Comparison of ENCODE assay signal across 15 cellular contexts in the genomic region with DNA sequence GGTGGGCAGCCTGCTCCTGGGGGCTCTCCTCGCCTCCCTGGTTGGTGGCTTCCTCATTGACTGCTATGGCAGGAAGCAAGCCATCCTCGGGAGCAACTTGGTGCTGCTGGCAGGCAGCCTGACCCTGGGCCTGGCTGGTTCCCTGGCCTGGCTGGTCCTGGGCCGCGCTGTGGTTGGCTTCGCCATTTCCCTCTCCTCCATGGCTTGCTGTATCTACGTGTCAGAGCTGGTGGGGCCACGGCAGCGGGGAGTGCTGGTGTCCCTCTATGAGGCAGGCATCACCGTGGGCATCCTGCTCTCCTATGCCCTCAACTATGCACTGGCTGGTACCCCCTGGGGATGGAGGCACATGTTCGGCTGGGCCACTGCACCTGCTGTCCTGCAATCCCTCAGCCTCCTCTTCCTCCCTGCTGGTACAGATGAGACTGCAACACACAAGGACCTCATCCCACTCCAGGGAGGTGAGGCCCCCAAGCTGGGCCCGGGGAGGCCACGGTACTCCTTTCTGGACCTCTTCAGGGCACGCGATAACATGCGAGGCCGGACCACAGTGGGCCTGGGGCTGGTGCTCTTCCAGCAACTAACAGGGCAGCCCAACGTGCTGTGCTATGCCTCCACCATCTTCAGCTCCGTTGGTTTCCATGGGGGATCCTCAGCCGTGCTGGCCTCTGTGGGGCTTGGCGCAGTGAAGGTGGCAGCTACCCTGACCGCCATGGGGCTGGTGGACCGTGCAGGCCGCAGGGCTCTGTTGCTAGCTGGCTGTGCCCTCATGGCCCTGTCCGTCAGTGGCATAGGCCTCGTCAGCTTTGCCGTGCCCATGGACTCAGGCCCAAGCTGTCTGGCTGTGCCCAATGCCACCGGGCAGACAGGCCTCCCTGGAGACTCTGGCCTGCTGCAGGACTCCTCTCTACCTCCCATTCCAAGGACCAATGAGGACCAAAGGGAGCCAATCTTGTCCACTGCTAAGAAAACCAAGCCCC. TPM values are rescaled to one million over a fixed set of nuclear protein-coding genes. Genes with fewer than 3 reads are reported as not detected.
DNase-seq lines count a peak whose midpoint lies in the region; ATAC-seq, FAIRE-seq and TF ChIP-seq lines count a peak whose summit lies in the region.
"Had no signal": no experiment of that assay in that cellular context is flagged by ENCODE, and none has a peak within 500 bp of the region (broad histone marks: within the 10 kb centered on the region; RNA-seq: fewer than 3 reads in every experiment).

No MANE protein-coding gene starts in this region.

- 0 out of 4 replicates have a peak, but pooled peaks cover 0 to 2% of the 10 kb centered on the region in 2 experiments for H3K4me1 Mint-ChIP-seq in H9
- H3K4me1 Mint-ChIP-seq in neural crest cell = no peaks in the 10 kb centered on the region

- POLR2A ChIA-PET in H1 (lab: Charles Lee; ENCODE audit: partially characterized antibody) = interaction anchor here (1.0 to 1.3 kb wide), 3 partner anchors 12 to 14 kb away, joined by 3 to 4 read pairs (median 4); no protein-coding TSS in a partner anchor

- no peak overlapping the region for H2BK15ac ChIP-seq in H9 (ENCODE audit: low read depth, low read length)
- H2BK15ac ChIP-seq in H1 (ENCODE audit: low read length) = no peak overlapping the region

- peaks cover 6 to 26% (median 24%) of the 10 kb centered on the region in 3 experiments; a peak in 5 of 7 replicates for H3K36me3 Mint-ChIP-seq in H9 (ENCODE audit: insufficient read depth in 1 of 3, low read depth in 3 of 3)
- peaks cover 18% of the 10 kb centered on the region for H3K36me3 Mint-ChIP-seq in neural crest cell (ENCODE audit: low read depth)

- ATAC-seq in GM21381 (IDR thresholded peaks at IDR 0.05; ENCODE audit: unreplicated experiment) (no peak), GM21786 (IDR thresholded peaks at IDR 0.05; ENCODE audit: unreplicated experiment) (no peak)
- ATAC-seq: GM12878, HCT116, K562 had no signal

- H2BK5ac ChIP-seq in H9 (ENCODE audit: insufficient read length, low read length) (no peak overlapping the region), H1 (ENCODE audit: low read depth, low read length) (no peak overlapping the region)

- H3K23me2 ChIP-seq in H9 (ENCODE audit: insufficient read length, low read depth, low read length, poor library complexity, severe bottlenecking) (no peaks in the 10 kb centered on the region), H1 (ENCODE audit: low read depth, low read length) (peaks cover 8% of the 10 kb centered on the region; the same call in 1 of the 2 replicates)

- H4K91ac ChIP-seq in H9 (ENCODE audit: insufficient read length, low read depth, low read length) (no peak overlapping the region), H1 (replicated peaks; ENCODE audit: insufficient read length, low read length) (no peak overlapping the region)

- no peak for TF ChIP-seq EP300 in H1 (IDR thresholded peaks at IDR 0.05; ENCODE audit: borderline replicate concordance in 1 of 2, low read depth in 2 of 2, low read length in 2 of 2)

- no peak for DNase-seq in H9
- DNase-seq in H1 (ENCODE audit: low read depth in 1 of 2, low spot score in 2 of 2) = no peak
- DNase-seq in neural crest cell (ENCODE audit: low read depth, low spot score) = no peak
- no peak for DNase-seq in urothelium cell line (ENCODE audit: low spot score)
- no peak for DNase-seq in medulla oblongata (ENCODE audit: extremely low spot score)
- DNase-seq: 8988T, AML-193, DMS53 had no signal

- H3K27me3 Mint-ChIP-seq in H9 (ENCODE audit: low read depth) (no peaks in the 10 kb centered on the region; the same call in 1 of the 2 replicates), neural crest cell (ENCODE audit: low read depth) (no peaks in the 10 kb centered on the region)

- no peak overlapping the region for H3K9ac ChIP-seq in H9 (ENCODE audit: extremely low read depth, insufficient read length, low read length)
- no peak overlapping the region for H3K9ac ChIP-seq in H1 (replicated peaks in 1 of 4; ENCODE audit: extremely low read depth in 1 of 4, low read depth in 3 of 4, low read length in 3 of 4)
- H3K9ac ChIP-seq: BLaER1 had no signal

- no peaks in the 10 kb centered on the region for H4K20me1 ChIP-seq in H9 (ENCODE audit: control insufficient read depth, insufficient read depth, insufficient read length)
- H4K20me1 ChIP-seq in H1 (replicated peaks in 1 of 2; ENCODE audit: control insufficient read depth in 1 of 2, insufficient read depth in 2 of 2, low read length in 2 of 2) = peaks cover 0 to 4% of the 10 kb centered on the region in 2 experiments
- H4K20me1 ChIP-seq: BLaER1 had no signal

- H3K27ac Mint-ChIP-seq in H9 = no peak overlapping the region
- peak overlapping the region; percentile 27 for H3K27ac Mint-ChIP-seq in neural crest cell (ENCODE audit: unreplicated experiment)

- CTCF ChIA-PET in H1 (lab: Charles Lee; ENCODE audit: partially characterized antibody) = interaction anchor here (0.6 to 2.7 kb wide), 3 partner anchors 17 to 46 kb away, joined by 4 to 8 read pairs (median 6); no protein-coding TSS in a partner anchor

- no peaks in the 10 kb centered on the region for H3K79me1 ChIP-seq in H9 (ENCODE audit: insufficient read depth, low read depth, low read length, poor library complexity, severe bottlenecking)
- H3K79me1 ChIP-seq in H1 (ENCODE audit: low read depth, low read length) = no peaks in the 10 kb centered on the region

- H4K5ac ChIP-seq in H9 (ENCODE audit: insufficient read length, low read depth, low read length) = no peak overlapping the region
- no peak overlapping the region for H4K5ac ChIP-seq in H1 (ENCODE audit: insufficient read length, low read depth, low read length)

- no peak for TF ChIP-seq POLR2A in H1 (IDR thresholded peaks at IDR 0.05; ENCODE audit: control extremely low read depth in 1 of 2, low read depth in 2 of 2, low read length in 2 of 2)

- H3K27me3 ChIP-seq in H9 (ENCODE audit: insufficient read depth, low read length) = no peaks in the 10 kb centered on the region
- no peaks in the 10 kb centered on the region; a peak in 1 of 7 replicates for H3K27me3 ChIP-seq in H1 (replicated peaks in 1 of 4; ENCODE audit: control insufficient read depth in 3 of 4, extremely low read depth in 1 of 4, insufficient read depth in 3 of 4, low read length in 3 of 4)
- H3K27me3 ChIP-seq: BLaER1 had no signal

- no peak overlapping the region for H3K4ac ChIP-seq in H9 (ENCODE audit: low read depth, low read length)
- no peak overlapping the region for H3K4ac ChIP-seq in H1 (replicated peaks; ENCODE audit: insufficient read length, low read depth, low read length)

- TF ChIP-seq RAD21 in H1 (IDR thresholded peaks at IDR 0.05 in 1 of 2, conservative IDR thresholded peaks at IDR 0.05 in 1 of 2; ENCODE audit: low read depth in 2 of 2, low read length in 2 of 2) = no peak

- no peak overlapping the region for H3K23ac ChIP-seq in H9 (ENCODE audit: insufficient read length, low read depth, low read length)
- no peak overlapping the region for H3K23ac ChIP-seq in H1 (ENCODE audit: insufficient read length)

- H3T11ph ChIP-seq in H9 (ENCODE audit: low read length) = no peak overlapping the region

- no peak overlapping the region for H4K8ac ChIP-seq in H9 (replicated peaks; ENCODE audit: insufficient read length, low read depth, low read length)
- H4K8ac ChIP-seq in H1 (ENCODE audit: extremely low read depth, insufficient read depth, low read length) = peak overlapping the region; percentile 66

- H3K4me3 Mint-ChIP-seq in H9 (no peak overlapping the region), neural crest cell (no peak overlapping the region)

- no peak for TF ChIP-seq CTCF in H9 (conservative IDR thresholded peaks at IDR 0.05)
- TF ChIP-seq CTCF in H1 (IDR thresholded peaks at IDR 0.05; ENCODE audit: control extremely low read depth in 1 of 3, insufficient read depth in 1 of 3, low read depth in 1 of 3, low read length in 3 of 3) = no peak
- TF ChIP-seq CTCF in neural crest cell (conservative IDR thresholded peaks at IDR 0.05) = no peak

- WGBS in H9 (ENCODE audit: extremely low coverage, insufficient read length, low lambda C conversion rate) = no CpG with 5 or more reads among the region's 27 CpGs
- WGBS in H1 (ENCODE audit: extremely low coverage in 1 of 2, insufficient coverage in 1 of 2, insufficient read length in 1 of 2, insufficient replicate concordance in 2 of 2, low coverage in 1 of 2, low lambda C conversion rate in 2 of 2, missing lambda C conversion rate in 1 of 2), 2 experiments = 88% methylated on average over 26 of the region's 27 CpGs; no CpG with 5 or more reads in 1 of the 2 experiments

- no peaks in the 10 kb centered on the region for H3K79me2 ChIP-seq in H9 (ENCODE audit: insufficient read depth, low read length)
- no peaks in the 10 kb centered on the region for H3K79me2 ChIP-seq in H1 (ENCODE audit: control insufficient read depth in 1 of 2, insufficient read depth in 2 of 2, low read length in 2 of 2)

- H3K14ac ChIP-seq in H9 (ENCODE audit: insufficient read depth, low read length) (peak overlapping the region; percentile 9; the same call in 1 of the 2 replicates), H1 (ENCODE audit: insufficient read length) (no peak overlapping the region)

- FAIRE-seq in H1 (lab: Jason Lieb, UNC) = no peak
- peak; percentile 30 for FAIRE-seq in urothelium cell line (lab: Jason Lieb, UNC)
- FAIRE-seq: GM12878, GM18507, K562 had no signal

- H2BK12ac ChIP-seq in H9 (ENCODE audit: insufficient read length, low read depth, low read length) (no peak overlapping the region), H1 (ENCODE audit: low read depth, low read length) (no peak overlapping the region)

- H3K36me3 ChIP-seq in H1 (ENCODE audit: control insufficient read depth in 2 of 4, insufficient read depth in 4 of 4, low read length in 3 of 4) = peaks cover 0 to under 1% (median 0%) of the 10 kb centered on the region in 4 experiments; a peak in 1 of 8 replicates
- H3K36me3 ChIP-seq: BLaER1 had no signal

- H2AK5ac ChIP-seq in H9 (ENCODE audit: insufficient read length, low read length) (no peak overlapping the region), H1 (ENCODE audit: low read depth, low read length) (no peak overlapping the region)

- no peak overlapping the region for H3K56ac ChIP-seq in H9 (ENCODE audit: insufficient read length, low read depth, low read length)
- no peak overlapping the region for H3K56ac ChIP-seq in H1 (replicated peaks; ENCODE audit: insufficient read length, low read depth, low read length)

- H3K9me3 ChIP-seq in H9 (ENCODE audit: control insufficient read depth, low read depth, low read length) = no peaks in the 10 kb centered on the region
- H3K9me3 ChIP-seq in H1 (ENCODE audit: insufficient read depth in 2 of 2, low read depth in 1 of 2, low read length in 1 of 2) = peaks cover 5 to 10% of the 10 kb centered on the region in 2 experiments; a peak in 1 of 4 replicates

- H2BK20ac ChIP-seq in H9 (ENCODE audit: low read depth, low read length, poor library complexity, severe bottlenecking) (no peak overlapping the region), H1 (ENCODE audit: low read length) (no peak overlapping the region)

- H3K4me2 ChIP-seq in H9 (ENCODE audit: insufficient read depth, insufficient read length, low read length) = no peak overlapping the region
- H3K4me2 ChIP-seq in H1 (ENCODE audit: insufficient read depth in 1 of 2, low read depth in 2 of 2, low read length in 2 of 2) = no peak overlapping the region
- H3K4me2 ChIP-seq: BLaER1 had no signal

- H3K4me1 ChIP-seq in H9 (ENCODE audit: insufficient read depth, low read length) (no peaks in the 10 kb centered on the region), H1 (replicated peaks in 1 of 4; ENCODE audit: control insufficient read depth in 3 of 4, insufficient read depth in 4 of 4, low read length in 3 of 4) (no peaks in the 10 kb centered on the region)
- H3K4me1 ChIP-seq: BLaER1 had no signal

- H3K9me3 Mint-ChIP-seq in H9 (peaks cover 1 to 3% of the 10 kb centered on the region in 2 experiments; a peak in 3 of 5 replicates), neural crest cell (peaks cover 6% of the 10 kb centered on the region)

- H2BK120ac ChIP-seq in H9 (ENCODE audit: low read depth, low read length, poor library complexity, severe bottlenecking) (no peak overlapping the region), H1 (replicated peaks; ENCODE audit: low read depth, low read length) (no peak overlapping the region)

- no peak overlapping the region for H3K18ac ChIP-seq in H9 (ENCODE audit: insufficient read length, low read depth, low read length)
- H3K18ac ChIP-seq in H1 (ENCODE audit: extremely low read depth, low read length) = no peak overlapping the region

- H3K4me3 ChIP-seq in H1 (ENCODE audit: extremely low read depth in 1 of 4, insufficient read depth in 2 of 4, low read depth in 3 of 4, low read length in 4 of 4) = no peak overlapping the region
- H3K4me3 ChIP-seq: BLaER1, GM12878, K562 had no signal

- H3K27ac ChIP-seq in H9 (ENCODE audit: insufficient read length, low read depth, low read length) (no peak overlapping the region), H1 (ENCODE audit: low read depth, low read length) (no peak overlapping the region)
- H3K27ac ChIP-seq: BLaER1 had no signal

- no peak overlapping the region for H2AFZ ChIP-seq in H9 (ENCODE audit: low read length)
- H2AFZ ChIP-seq in H1 (ENCODE audit: low read length) = no peak overlapping the region

RNA-seq across cellular contexts. Expression of a gene that starts 16.0 kb away (rescaled TPM):
- total RNA-seq in H9 (2021) (8.2 and 9.9 TPM in 2 replicates), neural crest cell (11.3 and 12.7 TPM in 2 replicates)
- 9.7 and 9.9 TPM in 2 replicates for total RNA-seq in H1 (2021; fragmentation: NEBNext Ultra II Directional; extraction: Animal tissue kit (Norgen Biotek cat#: 25700))
- 9.0 and 11.9 TPM in 2 replicates for polyA plus RNA-seq in H1 (2011; rRNA removed)
- 8.0 TPM for polyA plus RNA-seq in H1 (2011; cell fraction: cytosol; rRNA removed)
- 8.4 TPM for polyA plus RNA-seq in H1 (2011; cell fraction: nucleus; rRNA removed)
- polyA plus RNA-seq in H1 (2012, experiment 1 of 2) = 6.6 to 8.4 TPM (median 7.0 TPM) in 4 replicates
- 5.1 TPM for polyA plus RNA-seq in H1 (2012, experiment 2 of 2)
- 9.4 TPM for polyA plus RNA-seq in H1 (2013, experiment 1 of 2)
- polyA plus RNA-seq in H1 (2013, experiment 2 of 2) = 9.3 TPM
- 14.3 and 14.7 TPM in 2 replicates for polyA minus RNA-seq in H1 (2011; rRNA and poly(A)+ RNA removed)
- 14.3 TPM for polyA minus RNA-seq in H1 (2011; cell fraction: cytosol; rRNA and poly(A)+ RNA removed)
- polyA minus RNA-seq in H1 (2011; cell fraction: nucleus; rRNA and poly(A)+ RNA removed) = 13.5 TPM
- total RNA-seq: GM12878 had no signal
- polyA plus RNA-seq: GM12878 had no signal

RNA-seq across cellular contexts. Expression of a gene that starts 36.2 kb away (rescaled TPM):
- total RNA-seq in H9 (2021) (21.1 and 21.5 TPM in 2 replicates), neural crest cell (19.5 and 19.8 TPM in 2 replicates)
- total RNA-seq in H1 (2021; fragmentation: NEBNext Ultra II Directional; extraction: Animal tissue kit (Norgen Biotek cat#: 25700)) = 16.3 TPM in 2 replicates
- polyA plus RNA-seq in H1 (2011; rRNA removed) = 8.5 and 8.7 TPM in 2 replicates
- polyA plus RNA-seq in H1 (2011; cell fraction: cytosol; rRNA removed) = 8.8 TPM
- polyA plus RNA-seq in H1 (2011; cell fraction: nucleus; rRNA removed) = 6.9 TPM
- polyA plus RNA-seq in H1 (2012, experiment 1 of 2) = 9.7 to 12.2 TPM (median 10.6 TPM) in 4 replicates
- polyA plus RNA-seq in H1 (2012, experiment 2 of 2) = 11.4 TPM
- polyA plus RNA-seq in H1 (2013, experiment 1 of 2) = 12.9 TPM
- polyA plus RNA-seq in H1 (2013, experiment 2 of 2) = 12.9 TPM
- polyA minus RNA-seq in H1 (2011; rRNA and poly(A)+ RNA removed) = 8.1 and 9.2 TPM in 2 replicates
- polyA minus RNA-seq in H1 (2011; cell fraction: cytosol; rRNA and poly(A)+ RNA removed) = 8.0 TPM
- polyA minus RNA-seq in H1 (2011; cell fraction: nucleus; rRNA and poly(A)+ RNA removed) = 10.1 TPM
